ENCODE assay signal across 12 cellular contexts in the genomic region with DNA sequence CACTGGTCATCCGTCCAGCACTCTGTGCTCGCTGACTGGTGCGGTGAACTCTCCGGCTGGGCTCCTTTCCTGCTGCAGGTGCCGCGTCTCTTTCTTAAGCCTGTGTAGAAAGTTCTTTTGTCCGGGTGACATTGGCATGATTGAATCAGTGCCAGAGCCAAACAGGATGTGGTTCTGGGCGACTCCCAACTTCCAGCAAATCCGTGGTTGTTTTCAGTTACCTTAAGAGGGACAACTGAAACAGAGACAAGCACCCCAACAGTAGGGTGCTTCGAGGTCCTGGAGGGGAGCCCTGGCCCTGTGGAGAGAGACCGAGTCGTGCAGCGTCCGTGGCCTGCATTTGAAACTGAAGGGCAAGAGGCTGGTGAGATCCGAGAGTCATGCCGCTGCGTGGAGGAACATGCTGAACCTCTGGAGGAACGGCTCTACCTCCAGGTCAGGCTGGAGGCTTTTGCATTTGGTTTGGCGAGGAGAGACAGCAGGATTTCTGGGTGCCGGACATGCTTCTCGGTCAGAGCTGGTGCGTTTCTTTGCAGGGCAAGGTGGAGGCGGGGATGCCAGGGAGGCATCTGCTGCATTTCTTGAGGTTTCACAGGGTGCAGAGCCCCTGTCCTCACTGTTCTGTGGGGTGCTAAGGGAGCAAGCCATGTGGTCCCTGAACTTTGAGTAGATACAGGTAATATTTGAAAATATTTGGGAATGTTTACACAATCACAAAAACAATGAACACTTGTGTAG. TPM values are rescaled to one million over a fixed set of nuclear protein-coding genes. Genes with fewer than 3 reads are reported as not detected.
A peak's percentile ranks its signal among the peaks of the same experiment; 100 is the strongest.
DNase-seq lines count a peak whose midpoint lies in the region; ATAC-seq, FAIRE-seq and TF ChIP-seq lines count a peak whose summit lies in the region.
"Had no signal": no experiment of that assay in that cellular context is flagged by ENCODE, and none has a peak within 500 bp of the region (broad histone marks: within the 10 kb centered on the region; RNA-seq: fewer than 3 reads in every experiment).

No MANE protein-coding gene starts in this region.

- H4K20me1 ChIP-seq in SK-N-SH (ENCODE audit: insufficient read depth), result 0 out of 2 replicates have a peak, but pooled peaks cover 4% of the 10 kb centered on the region

- TF ChIP-seq CTCF in SK-N-SH (IDR thresholded peaks at IDR 0.05) (no peak), breast epithelium (IDR thresholded peaks at IDR 0.05) (no peak), right lobe of liver (IDR thresholded peaks at IDR 0.05) (no peak), upper lobe of right lung (IDR thresholded peaks at IDR 0.05) (no peak)

- peak overlapping the region; percentile 40; the same call in 1 of the 2 replicates for H3K4me2 ChIP-seq in SK-N-SH

- peaks cover 0 to 21% of the 10 kb centered on the region in 2 experiments for H3K36me3 ChIP-seq in SK-N-SH (replicated peaks in 1 of 2; ENCODE audit: control insufficient read depth in 1 of 2, insufficient read depth in 2 of 2, low read length in 1 of 2)
- H3K36me3 ChIP-seq in breast epithelium, result no peaks in the 10 kb centered on the region
- no peaks in the 10 kb centered on the region for H3K36me3 ChIP-seq in right lobe of liver
- no peaks in the 10 kb centered on the region for H3K36me3 ChIP-seq in upper lobe of right lung

- H3K9ac ChIP-seq in SK-N-SH, result no peak overlapping the region

- CTCF ChIA-PET in SK-N-SH (lab: Yijun Ruan, JAX), result interaction anchor here (0.8 kb wide), 1 partner anchor 422 kb away, joined by 3 read pairs; no protein-coding TSS in a partner anchor

- POLR2A ChIA-PET in SK-N-SH (lab: Yijun Ruan, JAX), result no interaction called here

- H3K4me1 ChIP-seq in SK-N-SH (ENCODE audit: control insufficient read depth in 1 of 2, insufficient read depth in 2 of 2, low read depth in 1 of 2, low read length in 1 of 2) (peaks cover 42 to 51% of the 10 kb centered on the region in 2 experiments; a peak in 3 of 4 replicates), breast epithelium (peaks cover 6 to 27% of the 10 kb centered on the region in 2 donors), right lobe of liver (peaks cover 0 to 74% (median 34%) of the 10 kb centered on the region in 4 donors), upper lobe of right lung (peaks cover 57% of the 10 kb centered on the region)
- H3K4me1 ChIP-seq: HAP-1 had no signal

- no peak for DNase-seq in SK-N-SH
- DNase-seq in breast epithelium (ENCODE audit: low spot score in 2 of 2), result peak; percentile 69 to 80
- DNase-seq in right lobe of liver, result no peak
- no peak for DNase-seq in upper lobe of right lung
- no peak for DNase-seq in NCI-H146 (lab: John Stamatoyannopoulos, UW)
- DNase-seq in GM19239 (ENCODE audit: insufficient read length, low spot score), result no peak
- DNase-seq: activated naive CD8-positive, alpha-beta T cell treated with anti-CD3 and anti-CD28 coated beads, Interleukin-2, amount 10 ng/mL, durations not matched to agents 7 days and 5 days; NCI-H526 had no signal

- peak overlapping the region; percentile 78 to 96 for H3K27ac ChIP-seq in SK-N-SH (ENCODE audit: low read depth in 2 of 2, low read length in 1 of 2)
- H3K27ac ChIP-seq in breast epithelium, result peak overlapping the region; percentile 82 to 89
- peak overlapping the region in 2 of 3 donors; percentile 43 to 88 for H3K27ac ChIP-seq in right lobe of liver
- H3K27ac ChIP-seq in upper lobe of right lung, result peak overlapping the region; percentile 80

- intact Hi-C loops in breast epithelium (cut with DNase I; ENCODE audit: low total_unique reads) (no loop called here), right lobe of liver (cut with DNase I) (no loop called here), upper lobe of right lung (cut with DNase I) (no loop called here)

- 84% methylated on average over 23 of the region's 23 CpGs for WGBS in SK-N-SH (ENCODE audit: low lambda C conversion rate)
- WGBS in right lobe of liver (ENCODE audit: insufficient coverage, low coverage, low lambda C conversion rate, missing lambda C conversion rate), result 40% methylated on average over 18 of the region's 23 CpGs

- no peak for TF ChIP-seq RAD21 in SK-N-SH (IDR thresholded peaks at IDR 0.05; ENCODE audit: low read length)

- FAIRE-seq in GM19239 (lab: Jason Lieb, UNC), result no peak
- FAIRE-seq: GM12878 had no signal

- H3F3A ChIP-seq in SK-N-SH (replicated peaks; ENCODE audit: insufficient read depth), result peaks cover 31% of the 10 kb centered on the region

- H3K27me3 ChIP-seq in SK-N-SH (ENCODE audit: insufficient read depth), result no peaks in the 10 kb centered on the region
- H3K27me3 ChIP-seq in breast epithelium, result no peaks in the 10 kb centered on the region
- no peaks in the 10 kb centered on the region for H3K27me3 ChIP-seq in right lobe of liver
- H3K27me3 ChIP-seq in upper lobe of right lung, result no peaks in the 10 kb centered on the region

- H3K9me3 ChIP-seq in SK-N-SH (no peaks in the 10 kb centered on the region), breast epithelium (no peaks in the 10 kb centered on the region), right lobe of liver (no peaks in the 10 kb centered on the region), upper lobe of right lung (no peaks in the 10 kb centered on the region)
- H3K9me3 ChIP-seq: HAP-1 had no signal

- peaks cover 93% of the 10 kb centered on the region for H3K79me2 ChIP-seq in SK-N-SH (ENCODE audit: insufficient read depth)

- H3K4me3 ChIP-seq in SK-N-SH (ENCODE audit: low read depth in 2 of 2, low read length in 1 of 2) (no peak overlapping the region), breast epithelium (peak overlapping the region in 2 of 3 donors; percentile 37 to 57), right lobe of liver (no peak overlapping the region), upper lobe of right lung (no peak overlapping the region)
- H3K4me3 ChIP-seq: GM12878, HAP-1 had no signal

- H2AFZ ChIP-seq in SK-N-SH (ENCODE audit: low read depth), result no peak overlapping the region

- ATAC-seq in SK-N-SH treated with all-trans-retinoic acid at 6 μM for 48 hours, result no peak
- ATAC-seq in right lobe of liver, result peak in 2 of 4 donors; percentile 2 to 8
- ATAC-seq in upper lobe of right lung, result peak; percentile 45
- no peak for ATAC-seq in GM21576 (IDR thresholded peaks at IDR 0.05; ENCODE audit: unreplicated experiment)
- ATAC-seq: GM12878 had no signal

- TF ChIP-seq POLR2A in breast epithelium (IDR thresholded peaks at IDR 0.05), result no peak
- no peak for TF ChIP-seq POLR2A in right lobe of liver (IDR thresholded peaks at IDR 0.05)

- no peaks in the 10 kb centered on the region for H3K9me2 ChIP-seq in SK-N-SH

- no peak for TF ChIP-seq EP300 in SK-N-SH (IDR thresholded peaks at IDR 0.05; ENCODE audit: borderline replicate concordance in 1 of 2, low read depth in 1 of 2, low read length in 1 of 2)

TF ChIP-seq in SK-N-SH, 30 proteins besides CTCF, POLR2A, EP300 and RAD21:
- TF ChIP-seq POLR2AphosphoS5 (IDR thresholded peaks at IDR 0.05; ENCODE audit: low read depth, low read length) (no peak), NFIC (IDR thresholded peaks at IDR 0.05; ENCODE audit: borderline replicate concordance) (peak; percentile 79), TCF12 (IDR thresholded peaks at IDR 0.05) (peak; percentile 55)

TF ChIP-seq in SK-N-SH treated with all-trans-retinoic acid at 6 μM for 48 hours, 23 proteins besides CTCF, POLR2A, EP300 and RAD21:
- TF ChIP-seq RARB (CRISPR knock-in tag; IDR thresholded peaks at IDR 0.05), result no peak
- no peak for TF ChIP-seq TCF4 (CRISPR knock-in tag; IDR thresholded peaks at IDR 0.05; ENCODE audit: borderline replicate concordance)
- TF ChIP-seq, protein P1, sequence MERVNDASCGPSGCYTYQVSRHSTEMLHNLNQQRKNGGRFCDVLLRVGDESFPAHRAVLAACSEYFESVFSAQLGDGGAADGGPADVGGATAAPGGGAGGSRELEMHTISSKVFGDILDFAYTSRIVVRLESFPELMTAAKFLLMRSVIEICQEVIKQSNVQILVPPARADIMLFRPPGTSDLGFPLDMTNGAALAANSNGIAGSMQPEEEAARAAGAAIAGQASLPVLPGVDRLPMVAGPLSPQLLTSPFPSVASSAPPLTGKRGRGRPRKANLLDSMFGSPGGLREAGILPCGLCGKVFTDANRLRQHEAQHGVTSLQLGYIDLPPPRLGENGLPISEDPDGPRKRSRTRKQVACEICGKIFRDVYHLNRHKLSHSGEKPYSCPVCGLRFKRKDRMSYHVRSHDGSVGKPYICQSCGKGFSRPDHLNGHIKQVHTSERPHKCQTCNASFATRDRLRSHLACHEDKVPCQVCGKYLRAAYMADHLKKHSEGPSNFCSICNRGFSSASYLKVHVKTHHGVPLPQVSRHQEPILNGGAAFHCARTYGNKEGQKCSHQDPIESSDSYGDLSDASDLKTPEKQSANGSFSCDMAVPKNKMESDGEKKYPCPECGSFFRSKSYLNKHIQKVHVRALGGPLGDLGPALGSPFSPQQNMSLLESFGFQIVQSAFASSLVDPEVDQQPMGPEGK (CRISPR knock-in tag; IDR thresholded peaks at IDR 0.05; ENCODE audit: borderline replicate concordance), result no peak
- no peak for TF ChIP-seq OSR1 (CRISPR knock-in tag; IDR thresholded peaks at IDR 0.05)

RNA-seq across cellular contexts. Expression of a gene that starts 26.8 kb away (rescaled TPM):
- 27.7 and 32.9 TPM in 2 replicates for polyA plus RNA-seq in SK-N-SH (2012; rRNA removed)
- polyA plus RNA-seq in SK-N-SH (2012; cell fraction: cytosol; rRNA removed), result 23.7 and 27.9 TPM in 2 replicates
- polyA plus RNA-seq in SK-N-SH (2012; cell fraction: nucleus; rRNA removed), result 28.8 and 35.9 TPM in 2 replicates
- total RNA-seq in breast epithelium (10 to 100 TPM; 28.5 to 73.6 (median 44.2) TPM), right lobe of liver (10 to 100 TPM; 18.8 to 30.4 (median 26.3) TPM), upper lobe of right lung (29.6 TPM)

Comparison
In these comparisons a context has a peak if more than half of its experiments do, and no peak if none do; other contexts are left out.
1. DNase-seq: peak in breast epithelium (2 of 2); none in SK-N-SH (single experiment), right lobe of liver (0 of 3), upper lobe of right lung (single experiment), NCI-H146 (single experiment) and GM19239 (single experiment).
2. H3K4me3 ChIP-seq: peak in breast epithelium (2 of 3); none in SK-N-SH (0 of 2), right lobe of liver (0 of 3) and upper lobe of right lung (single experiment).
3. Peak in every context shown above with its lines, with median percentiles within 50 percentile points of each other: H3K27ac ChIP-seq.